Comparison of ENCODE assay signal across 8 cellular contexts in the genomic region with DNA sequence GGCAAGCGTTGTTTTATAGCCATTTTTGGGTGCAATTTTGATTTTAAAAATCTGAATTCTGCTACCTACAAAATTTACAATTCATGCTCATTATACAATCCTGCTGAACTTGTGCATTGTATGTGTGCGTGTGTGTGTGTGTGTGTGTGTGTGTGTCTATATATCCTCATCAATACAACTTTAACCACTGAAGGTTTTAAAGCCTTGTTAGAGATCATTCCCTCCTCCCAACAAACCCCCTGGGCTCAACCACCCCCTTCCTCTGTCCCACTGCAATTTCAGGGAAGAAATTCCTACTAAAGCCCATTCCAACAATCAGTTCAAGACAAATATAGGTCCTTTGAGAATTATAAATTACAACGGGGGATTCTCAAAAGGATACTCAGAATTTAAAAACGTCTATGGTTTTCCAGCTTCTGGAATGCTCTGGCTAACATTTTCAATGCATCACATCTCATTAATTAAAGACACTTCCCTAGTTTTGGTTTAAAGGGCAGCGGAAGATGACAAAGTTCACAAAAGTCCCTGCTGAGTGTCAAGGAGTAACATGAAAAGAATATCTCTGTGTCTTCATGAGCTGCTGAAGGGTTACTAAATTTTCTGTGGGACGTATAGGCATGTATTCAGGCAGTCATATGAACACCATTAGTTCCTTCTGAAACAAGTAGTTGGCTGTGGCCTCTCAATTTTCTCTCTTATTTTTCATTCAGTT. TPM values are rescaled to one million over a fixed set of nuclear protein-coding genes. Genes with fewer than 3 reads are reported as not detected.
DNase-seq lines count a peak whose midpoint lies in the region; FAIRE-seq and TF ChIP-seq lines count a peak whose summit lies in the region.

No MANE protein-coding gene starts in this region.

- peak overlapping the region in 1 of 2 donors; percentile 54 for H3K9ac ChIP-seq in colonic mucosa (ENCODE audit: low read depth in 2 of 2, low read length in 2 of 2)

- no peak for FAIRE-seq in small intestine (lab: Jason Lieb, UNC)

- H3K9me3 ChIP-seq in BE2C (no peaks in the 10 kb centered on the region), colonic mucosa (no peaks in the 10 kb centered on the region), muscle layer of duodenum (ENCODE audit: control insufficient read depth in 1 of 2, low read length in 2 of 2) (no peaks in the 10 kb centered on the region), small intestine (ENCODE audit: control insufficient read depth, low read depth) (no peaks in the 10 kb centered on the region)

- no peak overlapping the region for H3K27ac ChIP-seq in colonic mucosa
- H3K27ac ChIP-seq in muscle layer of duodenum (ENCODE audit: low read length): peak overlapping the region; percentile 56
- peak overlapping the region in 1 of 2 donors; percentile 47 for H3K27ac ChIP-seq in small intestine (ENCODE audit: low read depth in 1 of 2, low read length in 1 of 2)

- 27 to 30% (median 28%) methylated on average over 6 of the region's 6 CpGs for WGBS in small intestine, 3 donors

- H3K27me3 ChIP-seq in BE2C (no peaks in the 10 kb centered on the region), colonic mucosa (no peaks in the 10 kb centered on the region), muscle layer of duodenum (ENCODE audit: low read depth, low read length) (no peaks in the 10 kb centered on the region), small intestine (ENCODE audit: control insufficient read depth in 2 of 2, insufficient read depth in 2 of 2, low read length in 2 of 2) (no peaks in the 10 kb centered on the region)

- H3K4me1 ChIP-seq in BE2C: peaks cover 5% of the 10 kb centered on the region; the same call in 1 of the 2 replicates
- H3K4me1 ChIP-seq in colonic mucosa: no peaks in the 10 kb centered on the region
- H3K4me1 ChIP-seq in muscle layer of duodenum (ENCODE audit: control insufficient read depth in 1 of 2, insufficient read depth in 2 of 2, low read length in 2 of 2): no peaks in the 10 kb centered on the region
- no peaks in the 10 kb centered on the region for H3K4me1 ChIP-seq in small intestine (ENCODE audit: control insufficient read depth in 2 of 2, insufficient read depth in 1 of 2, low read depth in 1 of 2, low read length in 1 of 2)

- no peak for DNase-seq in BE2C
- DNase-seq in M059J (ENCODE audit: low read depth): peak; percentile 20
- no peak for DNase-seq in colonic mucosa
- no peak for DNase-seq in AG08396 (ENCODE audit: low spot score)
- DNase-seq in COLO668 (lab: John Stamatoyannopoulos, UW; ENCODE audit: unreplicated experiment): no peak
- no peak for DNase-seq in small intestine
- DNase-seq in kidney glomerular epithelial cell (lab: John Stamatoyannopoulos, UW): no peak

- no peak for TF ChIP-seq CTCF in BE2C (IDR thresholded peaks at IDR 0.05; ENCODE audit: low read depth, low read length)
- TF ChIP-seq CTCF in colonic mucosa (IDR thresholded peaks at IDR 0.05): no peak

- intact Hi-C loops in colonic mucosa (cut with DNase I): no loop called here

- H3K4me3 ChIP-seq in BE2C (ENCODE audit: low read depth, low read length) (peak overlapping the region; percentile 69), colonic mucosa (peak overlapping the region; percentile 30), muscle layer of duodenum (ENCODE audit: low read depth in 1 of 2, low read length in 2 of 2) (peak overlapping the region; percentile 58 to 77), small intestine (ENCODE audit: low read depth in 1 of 2, low read length in 2 of 2) (no peak overlapping the region)

- no peaks in the 10 kb centered on the region for H3K36me3 ChIP-seq in BE2C
- H3K36me3 ChIP-seq in colonic mucosa: no peaks in the 10 kb centered on the region
- no peaks in the 10 kb centered on the region for H3K36me3 ChIP-seq in muscle layer of duodenum (ENCODE audit: control insufficient read depth in 1 of 2, insufficient read depth in 2 of 2, low read length in 2 of 2)
- no peaks in the 10 kb centered on the region for H3K36me3 ChIP-seq in small intestine (ENCODE audit: control insufficient read depth in 2 of 2, insufficient read depth in 2 of 2, low read length in 2 of 2)

RNA-seq across cellular contexts. Expression of a gene that starts 0.9 kb away (rescaled TPM):
- polyA plus RNA-seq in BE2C (2012; ENCODE audit: insufficient read depth, insufficient read length, low read depth): 51.7 TPM
- 13.6 and 20.1 TPM in 2 replicates for total RNA-seq in M059J (2014; rRNA removed; shearing (Covaris generic))
- 10 to 100 TPM in 1 of 2 donors, 1 to 10 TPM in 1; 1.7 to 14.2 TPM for total RNA-seq in colonic mucosa
- 1 to 10 TPM in 1 of 3 donors, not detected in 2; 2.4 TPM for polyA plus RNA-seq in small intestine

Comparison
In these comparisons a context has a peak if more than half of its experiments do, and no peak if none do; other contexts are left out.
1. H3K4me3 ChIP-seq: peak in BE2C (single experiment), colonic mucosa (single experiment) and muscle layer of duodenum (2 of 2); none in small intestine (0 of 2).